ENCODE assay signal across 2 cellular contexts in genomic region chr17:76366247-76366646, GRCh38.
TF ChIP-seq lines count a peak whose summit lies in the region.

No MANE protein-coding gene starts in this region.

TF ChIP-seq in HCT116, 20 proteins besides CTCF, POLR2A, EP300 and RAD21:
- TF ChIP-seq ZFX (IDR thresholded peaks at IDR 0.05) (no peak), MAX (IDR thresholded peaks at IDR 0.05) (no peak), CEBPB (IDR thresholded peaks at IDR 0.05; ENCODE audit: low read depth) (no peak), EZH2phosphoT487 (IDR thresholded peaks at IDR 0.05; ENCODE audit: borderline replicate concordance) (no peak), YY1 (IDR thresholded peaks at IDR 0.05; ENCODE audit: extremely low read depth, insufficient replicate concordance, low read depth, low read length) (no peak), ZNF274 (IDR thresholded peaks at IDR 0.05; ENCODE audit: low read depth, low read length) (no peak), SIN3A (IDR thresholded peaks at IDR 0.05; ENCODE audit: low read depth) (no peak), TCF7L2 (IDR thresholded peaks at IDR 0.05; ENCODE audit: borderline replicate concordance, extremely low read depth, insufficient read depth, insufficient read length) (no peak), CBX3 (IDR thresholded peaks at IDR 0.05; ENCODE audit: low read depth) (no peak), SP1 (IDR thresholded peaks at IDR 0.05; ENCODE audit: low read depth) (no peak), SRF (IDR thresholded peaks at IDR 0.05; ENCODE audit: low read depth) (no peak)

TF ChIP-seq in H1, 55 proteins besides CTCF, POLR2A, EP300 and RAD21:
- TF ChIP-seq SP1 (IDR thresholded peaks at IDR 0.05; ENCODE audit: low read depth, low read length) (no peak), CBX5 (IDR thresholded peaks at IDR 0.05; ENCODE audit: low read depth, low read length) (no peak), TAF7 (optimal IDR thresholded peaks at IDR 0.05; ENCODE audit: borderline replicate concordance, low read depth, low read length) (no peak), BCL11A (IDR thresholded peaks at IDR 0.05; ENCODE audit: low read depth in 2 of 2, low read length in 2 of 2) (no peak), CHD2 (IDR thresholded peaks at IDR 0.05; ENCODE audit: low read length) (no peak), USF2 (IDR thresholded peaks at IDR 0.05; ENCODE audit: low read length) (no peak), YY1 (IDR thresholded peaks at IDR 0.05; ENCODE audit: low read depth, low read length) (no peak), NANOG (IDR thresholded peaks at IDR 0.05; ENCODE audit: insufficient read depth, low read depth, low read length, poor library complexity, severe bottlenecking) (no peak), KDM4A (IDR thresholded peaks at IDR 0.05; ENCODE audit: low read depth, low read length, severe bottlenecking) (no peak), PHF8 (conservative IDR thresholded peaks at IDR 0.05; ENCODE audit: low read depth, low read length) (no peak), BRCA1 (IDR thresholded peaks at IDR 0.05; ENCODE audit: low read depth, low read length) (no peak), KDM5A (IDR thresholded peaks at IDR 0.05; ENCODE audit: low read length) (no peak), RXRA (IDR thresholded peaks at IDR 0.05; ENCODE audit: insufficient read depth, low read depth, low read length) (no peak), MAFK (IDR thresholded peaks at IDR 0.05; ENCODE audit: low read depth, low read length) (no peak), CHD1 (IDR thresholded peaks at IDR 0.05; ENCODE audit: low read depth, low read length) (no peak), CREB1 (IDR thresholded peaks at IDR 0.05) (no peak), ATF2 (IDR thresholded peaks at IDR 0.05; ENCODE audit: low read length) (no peak), TBP (IDR thresholded peaks at IDR 0.05; ENCODE audit: low read depth, low read length) (no peak), JUN (IDR thresholded peaks at IDR 0.05; ENCODE audit: low read depth, low read length) (no peak), HDAC6 (IDR thresholded peaks at IDR 0.05; ENCODE audit: low read depth, low read length) (no peak)
